32 cellular contexts compared by ENCODE assay signal in the genomic region with DNA sequence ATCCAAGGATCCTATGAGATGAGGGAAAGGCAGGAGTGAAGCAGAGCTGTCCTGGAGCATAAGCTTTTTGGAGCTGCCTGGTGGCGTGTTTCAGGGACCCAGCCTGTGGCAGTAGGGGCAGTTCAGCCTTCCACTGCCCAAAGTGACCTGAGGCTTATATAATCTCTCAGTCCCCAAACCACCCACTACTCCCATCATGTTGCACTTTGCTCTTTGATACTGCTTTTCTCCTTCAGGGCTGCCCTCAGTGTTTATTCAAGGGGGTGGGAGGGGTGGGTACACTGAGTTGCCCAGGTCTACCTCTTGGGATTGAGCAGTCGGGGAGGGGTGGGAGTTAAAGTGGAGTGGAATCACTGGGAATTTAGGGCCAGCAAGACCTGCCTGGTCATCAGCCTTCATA. TPM values are rescaled to one million over a fixed set of nuclear protein-coding genes. Genes with fewer than 3 reads are reported as not detected.
A peak's percentile ranks its signal among the peaks of the same experiment; 100 is the strongest.
DNase-seq lines count a peak whose midpoint lies in the region; ATAC-seq, FAIRE-seq and TF ChIP-seq lines count a peak whose summit lies in the region.
"Had no signal": no experiment of that assay in that cellular context is flagged by ENCODE, and none has a peak within 500 bp of the region (broad histone marks: within the 10 kb centered on the region; RNA-seq: fewer than 3 reads in every experiment).

No MANE protein-coding gene starts in this region.

- no peaks in the 10 kb centered on the region for H4K20me1 ChIP-seq in HepG2 (ENCODE audit: insufficient read depth, low read length)
- H4K20me1 ChIP-seq in OCI-LY7 (ENCODE audit: insufficient read depth, low read length): no peaks in the 10 kb centered on the region
- H4K20me1 ChIP-seq: BLaER1 had no signal

- BruUV-seq in HepG2 (replicated peaks; lab: Mats Ljungman, UMichigan) (no TSS peak), OCI-LY7 (replicated peaks; lab: Mats Ljungman, UMichigan) (no TSS peak)

- no peaks in the 10 kb centered on the region for H3K9me3 Mint-ChIP-seq in stimulated activated effector memory CD8-positive, alpha-beta T cell treated with anti-CD3 and anti-CD28 coated beads, Interleukin-12 subunit alpha, Interleukin-12 subunit beta, amount 100 ng/mL, for 72 hours
- H3K9me3 Mint-ChIP-seq: CD14-positive monocyte; CD4-positive, alpha-beta memory T cell; CD8-positive, alpha-beta memory T cell had no signal

- H3K9me2 ChIP-seq in OCI-LY7 (ENCODE audit: insufficient read depth, low read length): no peaks in the 10 kb centered on the region

- ATAC-seq in HepG2 (peak; percentile 61), right lobe of liver (peak; percentile 40 to 71 (median 60)), HG02973 (IDR thresholded peaks at IDR 0.05; ENCODE audit: unreplicated experiment) (no peak)
- no peak for ATAC-seq in stimulated activated effector memory CD8-positive, alpha-beta T cell treated with anti-CD3 and anti-CD28 coated beads, Interleukin-12 subunit alpha, Interleukin-12 subunit beta, amount 100 ng/mL, for 72 hours
- ATAC-seq: GM12878 had no signal

- peak overlapping the region; percentile 73 for H3K27ac ChIP-seq in HepG2 (ENCODE audit: extremely low read length, insufficient read depth, low read length)
- no peak overlapping the region for H3K27ac ChIP-seq in right lobe of liver
- no peak overlapping the region for H3K27ac ChIP-seq in OCI-LY7 (ENCODE audit: low read depth, low read length, poor library complexity, severe bottlenecking)
- H3K27ac ChIP-seq: BLaER1 had no signal

- in situ Hi-C loops in HepG2 (cut with HindIII; ENCODE audit: extremely low pct_ligation_motif_present, low pct_unique_long_range_greater_than_20kb): no loop called here

- CTCF ChIA-PET in HepG2 (lab: Yijun Ruan, JAX; ENCODE audit: low intra/inter-chr PET ratio, low total read pairs): no interaction called here
- CTCF ChIA-PET in OCI-LY7 (lab: Charles Lee; ENCODE audit: unreplicated experiment): no interaction called here

- POLR2A ChIA-PET in HepG2 (lab: Yijun Ruan, JAX) (interaction anchor here (1.0 to 2.3 kb wide), 6 partner anchors 14 to 37 kb away, joined by 3 to 21 read pairs (median 10); a partner anchor contains a TSS), OCI-LY7 (lab: Charles Lee) (no interaction called here)

- H3K36me3 ChIP-seq in HepG2 (replicated peaks in 1 of 2; ENCODE audit: control insufficient read depth in 1 of 2, insufficient read depth in 2 of 2, low read length in 2 of 2) (peaks cover 0 to 2% of the 10 kb centered on the region in 2 experiments; a peak in 1 of 5 replicates), right lobe of liver (no peaks in the 10 kb centered on the region), OCI-LY7 (ENCODE audit: insufficient read depth, low read length) (peaks cover 4% of the 10 kb centered on the region; the same call in 1 of the 2 replicates)
- H3K36me3 ChIP-seq: BE2C had no signal

- peak in 1 of 2 experiments; percentile 59; a peak in 2 of 4 replicates for TF ChIP-seq EP300 in HepG2 (IDR thresholded peaks at IDR 0.05; ENCODE audit: low read depth in 2 of 2, low read length in 2 of 2)
- TF ChIP-seq EP300 in HepG2 (CRISPR knock-in tag; IDR thresholded peaks at IDR 0.05; ENCODE audit: borderline replicate concordance): no peak

- H3K9me3 ChIP-seq in HepG2 (ENCODE audit: low read length) (no peaks in the 10 kb centered on the region), right lobe of liver (no peaks in the 10 kb centered on the region), OCI-LY7 (ENCODE audit: low read length) (no peaks in the 10 kb centered on the region)
- H3K9me3 ChIP-seq: BE2C, BLaER1 had no signal

- H3K4me2 ChIP-seq in HepG2 (ENCODE audit: low read depth, low read length) (peak overlapping the region; percentile 62), OCI-LY7 (ENCODE audit: low read length) (no peak overlapping the region)
- H3K4me2 ChIP-seq: BLaER1 had no signal

- TF ChIP-seq RAD21 in HepG2 (CRISPR knock-in tag; IDR thresholded peaks at IDR 0.05): no peak

- no peaks in the 10 kb centered on the region for H3K36me3 Mint-ChIP-seq in stimulated activated effector memory CD8-positive, alpha-beta T cell treated with anti-CD3 and anti-CD28 coated beads, Interleukin-12 subunit alpha, Interleukin-12 subunit beta, amount 100 ng/mL, for 72 hours
- H3K36me3 Mint-ChIP-seq: CD14-positive monocyte; CD4-positive, alpha-beta memory T cell; CD8-positive, alpha-beta memory T cell had no signal

- H3K79me2 ChIP-seq in HepG2 (ENCODE audit: insufficient read depth, low read length) (no peaks in the 10 kb centered on the region), OCI-LY7 (ENCODE audit: insufficient read depth, low read depth, low read length) (no peaks in the 10 kb centered on the region)

- no peak overlapping the region for H3K4me3 Mint-ChIP-seq in stimulated activated effector memory CD8-positive, alpha-beta T cell treated with anti-CD3 and anti-CD28 coated beads, Interleukin-12 subunit alpha, Interleukin-12 subunit beta, amount 100 ng/mL, for 72 hours
- H3K4me3 Mint-ChIP-seq: CD14-positive monocyte; CD4-positive, CD25-positive, alpha-beta regulatory T cell; CD8-positive, alpha-beta memory T cell had no signal

- H3K27me3 ChIP-seq in HepG2 (ENCODE audit: control insufficient read depth in 1 of 2, insufficient read depth in 2 of 2, low read length in 2 of 2): no peaks in the 10 kb centered on the region
- no peaks in the 10 kb centered on the region for H3K27me3 ChIP-seq in right lobe of liver
- H3K27me3 ChIP-seq: BE2C, BLaER1 had no signal

- no peak overlapping the region for H3K9ac ChIP-seq in HepG2 (ENCODE audit: insufficient read depth, low read depth, low read length)
- H3K9ac ChIP-seq: BLaER1 had no signal

- H3K27ac Mint-ChIP-seq in stimulated activated effector memory CD8-positive, alpha-beta T cell treated with anti-CD3 and anti-CD28 coated beads, Interleukin-12 subunit alpha, Interleukin-12 subunit beta, amount 100 ng/mL, for 72 hours: no peak overlapping the region
- H3K27ac Mint-ChIP-seq: CD4-positive, alpha-beta memory T cell; CD4-positive, CD25-positive, alpha-beta regulatory T cell had no signal

- FAIRE-seq in HepG2 (lab: Jason Lieb, UNC): peak; percentile 81
- FAIRE-seq: A204.1, GM12878, GM12892, GM18507 had no signal

- 24% methylated on average over 1 of the region's 2 CpGs for WGBS in HepG2 (ENCODE audit: low lambda C conversion rate)
- WGBS in right lobe of liver (ENCODE audit: insufficient coverage, low coverage, low lambda C conversion rate, missing lambda C conversion rate): 38% methylated on average over 2 of the region's 2 CpGs

- H3K4me1 Mint-ChIP-seq in stimulated activated effector memory CD8-positive, alpha-beta T cell treated with anti-CD3 and anti-CD28 coated beads, Interleukin-12 subunit alpha, Interleukin-12 subunit beta, amount 100 ng/mL, for 72 hours: no peaks in the 10 kb centered on the region
- H3K4me1 Mint-ChIP-seq: CD4-positive, alpha-beta memory T cell; CD4-positive, CD25-positive, alpha-beta regulatory T cell; CD8-positive, alpha-beta memory T cell had no signal

- DNase-seq in HuH-7.5 (ENCODE audit: low spot score): peak; percentile 63
- DNase-seq in HepG2 (ENCODE audit: low spot score): peak; percentile 62
- DNase-seq in right lobe of liver: peak in 1 of 3 donors; percentile 69
- no peak for DNase-seq in hepatic stellate cell (ENCODE audit: low spot score)
- no peak for DNase-seq in OCI-LY7 (ENCODE audit: low spot score)
- no peak for DNase-seq in stimulated activated effector memory CD8-positive, alpha-beta T cell treated with anti-CD3 and anti-CD28 coated beads, Interleukin-12 subunit alpha, Interleukin-12 subunit beta, amount 100 ng/mL, for 72 hours (ENCODE audit: low spot score in 2 of 2)
- DNase-seq: 8988T; ACHN; BE2C; C1 segment of cervical spinal cord; CD4-positive, alpha-beta memory T cell; CD4-positive, CD25-positive, alpha-beta regulatory T cell; CD8-positive, alpha-beta memory T cell; COR-L47; DMS 273 treated with DMSO at 0.1 percent for 48 hours; DMS153; DMS53; DMS79; DND-41; EL; GDM1 had no signal

- H3K4me3 ChIP-seq in HepG2 (replicated peaks in 1 of 3; ENCODE audit: insufficient read depth in 1 of 3, low read depth in 2 of 3, low read length in 3 of 3) (peak overlapping the region in 1 of 3 experiments; percentile 12; a peak in 1 of 6 replicates), right lobe of liver (no peak overlapping the region), OCI-LY7 (ENCODE audit: low read depth, low read length, poor library complexity, severe bottlenecking) (no peak overlapping the region)
- H3K4me3 ChIP-seq: BLaER1, GM12878 had no signal

- intact Hi-C loops in HepG2 (cut with micrococcal nuclease; ENCODE audit: unreplicated experiment) (no loop called here), right lobe of liver (cut with DNase I) (no loop called here), OCI-LY7 (cut with micrococcal nuclease; ENCODE audit: unreplicated experiment) (no loop called here)

- TF ChIP-seq POLR2A in HepG2 (IDR thresholded peaks at IDR 0.05; ENCODE audit: insufficient read depth in 1 of 2, low read depth in 2 of 2, low read length in 2 of 2): peak in 1 of 2 experiments; percentile 56; a peak in 2 of 4 replicates
- no peak for TF ChIP-seq POLR2A in right lobe of liver (IDR thresholded peaks at IDR 0.05)

- H3K4me1 ChIP-seq in HepG2 (ENCODE audit: insufficient read depth, low read length) (peaks cover 40% of the 10 kb centered on the region), right lobe of liver (peaks cover 0 to 5% (median 0%) of the 10 kb centered on the region in 4 donors), OCI-LY7 (ENCODE audit: insufficient read depth, low read length, poor library complexity, severe bottlenecking) (no peaks in the 10 kb centered on the region)
- H3K4me1 ChIP-seq: BE2C, BLaER1 had no signal

- H2AFZ ChIP-seq in HepG2 (ENCODE audit: low read length): no peak overlapping the region
- H2AFZ ChIP-seq in OCI-LY7 (ENCODE audit: low read length): no peak overlapping the region

- TF ChIP-seq CTCF in HepG2 (CRISPR knock-in tag; IDR thresholded peaks at IDR 0.05) (no peak), right lobe of liver (IDR thresholded peaks at IDR 0.05) (no peak), OCI-LY7 (conservative IDR thresholded peaks at IDR 0.05; ENCODE audit: low read length) (no peak)

RNA-seq across cellular contexts. Expression of a gene that starts 9.3 kb away (rescaled TPM):
- 1.3 and 2.4 TPM in 2 replicates for total RNA-seq in HepG2 (2016; rRNA removed; fragmentation: Illumina TruSeq; extraction: Trizol)
- total RNA-seq in HepG2 (2016; cell fraction: cytosol; rRNA removed; fragmentation: Illumina TruSeq; extraction: Trizol; ENCODE audit: low read depth): 0.44 and 0.51 TPM in 2 replicates
- total RNA-seq in HepG2 (2016; cell fraction: insoluble cytoplasmic fraction; rRNA removed; fragmentation: Illumina TruSeq; extraction: Trizol): 0.77 and 3.4 TPM in 2 replicates
- 0.74 and 0.96 TPM in 2 replicates for total RNA-seq in HepG2 (2016; cell fraction: membrane; rRNA removed; fragmentation: Illumina TruSeq; extraction: Trizol)
- 5.8 and 5.9 TPM in 2 replicates for total RNA-seq in HepG2 (2016; cell fraction: nucleus; rRNA removed; fragmentation: Illumina TruSeq; extraction: Trizol)
- polyA plus RNA-seq in HepG2 (2011; rRNA removed): 10.2 and 15.0 TPM in 2 replicates
- 3.4 and 4.0 TPM in 2 replicates for polyA plus RNA-seq in HepG2 (2011; cell fraction: cytosol; rRNA removed)
- 55.6 and 56.4 TPM in 2 replicates for polyA plus RNA-seq in HepG2 (2011; cell fraction: nucleus; rRNA removed)
- polyA plus RNA-seq in HepG2 (2012): 6.1 and 7.0 TPM in 2 replicates
- 0.40 TPM in 2 replicates for polyA plus RNA-seq in HepG2 (2016; cell fraction: cytosol; fragmentation: Illumina TruSeq; extraction: Trizol; ENCODE audit: low read depth)
- polyA plus RNA-seq in HepG2 (2016; cell fraction: insoluble cytoplasmic fraction; fragmentation: Illumina TruSeq; extraction: Trizol; ENCODE audit: low read depth): 1.1 and 1.3 TPM in 2 replicates
- polyA plus RNA-seq in HepG2 (2016; cell fraction: membrane; fragmentation: Illumina TruSeq; extraction: Trizol; ENCODE audit: low read depth): 0.72 and 0.85 TPM in 2 replicates
- 18.6 and 19.5 TPM in 2 replicates for polyA plus RNA-seq in HepG2 (2016; cell fraction: nucleus; fragmentation: Illumina TruSeq; extraction: Trizol; ENCODE audit: insufficient read depth, low read depth)
- polyA minus RNA-seq in HepG2 (2011; rRNA and poly(A)+ RNA removed; ENCODE audit: low replicate concordance): 17.8 and 35.4 TPM in 2 replicates
- polyA minus RNA-seq in HepG2 (2011; cell fraction: cytosol; rRNA and poly(A)+ RNA removed): 1.4 and 3.0 TPM in 2 replicates
- 8.8 and 11.3 TPM in 2 replicates for polyA minus RNA-seq in HepG2 (2011; cell fraction: nucleus; rRNA and poly(A)+ RNA removed)
- 1 to 10 TPM in 4 of 6 experiments, under 1 TPM in 2; 0.56 to 1.6 (median 1.2) TPM for total RNA-seq in right lobe of liver
- total RNA-seq in OCI-LY7 (2014; rRNA removed; shearing (Covaris generic)): 4.9 and 6.7 TPM in 2 replicates
- 19.0 and 19.2 TPM in 2 replicates for total RNA-seq in OCI-LY7 (2022)

RNA-seq across cellular contexts. Expression of a gene that starts 13.2 kb away (rescaled TPM):
- 10.1 and 20.1 TPM in 2 replicates for total RNA-seq in HepG2 (2016; rRNA removed; fragmentation: Illumina TruSeq; extraction: Trizol)
- total RNA-seq in HepG2 (2016; cell fraction: cytosol; rRNA removed; fragmentation: Illumina TruSeq; extraction: Trizol; ENCODE audit: low read depth): 8.5 and 11.8 TPM in 2 replicates
- total RNA-seq in HepG2 (2016; cell fraction: insoluble cytoplasmic fraction; rRNA removed; fragmentation: Illumina TruSeq; extraction: Trizol): 10.6 and 19.2 TPM in 2 replicates
- 9.3 and 12.0 TPM in 2 replicates for total RNA-seq in HepG2 (2016; cell fraction: membrane; rRNA removed; fragmentation: Illumina TruSeq; extraction: Trizol)
- total RNA-seq in HepG2 (2016; cell fraction: nucleus; rRNA removed; fragmentation: Illumina TruSeq; extraction: Trizol): 23.9 and 32.6 TPM in 2 replicates
- polyA plus RNA-seq in HepG2 (2011; rRNA removed): 73.5 and 74.0 TPM in 2 replicates
- polyA plus RNA-seq in HepG2 (2011; cell fraction: cytosol; rRNA removed): 23.9 and 24.4 TPM in 2 replicates
- 317 and 392 TPM in 2 replicates for polyA plus RNA-seq in HepG2 (2011; cell fraction: nucleus; rRNA removed)
- 31.3 and 32.7 TPM in 2 replicates for polyA plus RNA-seq in HepG2 (2012)
- polyA plus RNA-seq in HepG2 (2016; cell fraction: cytosol; fragmentation: Illumina TruSeq; extraction: Trizol; ENCODE audit: low read depth): 3.0 and 3.3 TPM in 2 replicates
- polyA plus RNA-seq in HepG2 (2016; cell fraction: insoluble cytoplasmic fraction; fragmentation: Illumina TruSeq; extraction: Trizol; ENCODE audit: low read depth): 15.8 and 17.9 TPM in 2 replicates
- polyA plus RNA-seq in HepG2 (2016; cell fraction: membrane; fragmentation: Illumina TruSeq; extraction: Trizol; ENCODE audit: low read depth): 7.6 TPM in 2 replicates
- 110 and 120 TPM in 2 replicates for polyA plus RNA-seq in HepG2 (2016; cell fraction: nucleus; fragmentation: Illumina TruSeq; extraction: Trizol; ENCODE audit: insufficient read depth, low read depth)
- polyA minus RNA-seq in HepG2 (2011; rRNA and poly(A)+ RNA removed; ENCODE audit: low replicate concordance): 47.2 and 97.7 TPM in 2 replicates
- 12.4 and 13.9 TPM in 2 replicates for polyA minus RNA-seq in HepG2 (2011; cell fraction: cytosol; rRNA and poly(A)+ RNA removed)
- 94.1 and 94.6 TPM in 2 replicates for polyA minus RNA-seq in HepG2 (2011; cell fraction: nucleus; rRNA and poly(A)+ RNA removed)
- 10 to 100 TPM; 10.4 to 29.2 (median 20.2) TPM for total RNA-seq in right lobe of liver
- 59.8 and 96.7 TPM in 2 replicates for total RNA-seq in OCI-LY7 (2014; rRNA removed; shearing (Covaris generic))
- 107 and 121 TPM in 2 replicates for total RNA-seq in OCI-LY7 (2022)

RNA-seq across cellular contexts. Expression of a gene that starts 14.7 kb away (rescaled TPM):
- total RNA-seq in HepG2 (2016; rRNA removed; fragmentation: Illumina TruSeq; extraction: Trizol) (10.3 and 13.6 TPM in 2 replicates), right lobe of liver (10 to 100 TPM; 27.0 to 95.3 (median 36.1) TPM), OCI-LY7 (2022) (0.18 and 0.51 TPM in 2 replicates)
- 0.51 and 0.79 TPM in 2 replicates for total RNA-seq in HepG2 (2016; cell fraction: cytosol; rRNA removed; fragmentation: Illumina TruSeq; extraction: Trizol; ENCODE audit: low read depth)
- 10.0 and 10.3 TPM in 2 replicates for total RNA-seq in HepG2 (2016; cell fraction: insoluble cytoplasmic fraction; rRNA removed; fragmentation: Illumina TruSeq; extraction: Trizol)
- 2.4 and 2.7 TPM in 2 replicates for total RNA-seq in HepG2 (2016; cell fraction: membrane; rRNA removed; fragmentation: Illumina TruSeq; extraction: Trizol)
- 5.1 and 8.0 TPM in 2 replicates for total RNA-seq in HepG2 (2016; cell fraction: nucleus; rRNA removed; fragmentation: Illumina TruSeq; extraction: Trizol)
- 29.3 and 43.2 TPM in 2 replicates for polyA plus RNA-seq in HepG2 (2011; rRNA removed)
- polyA plus RNA-seq in HepG2 (2011; cell fraction: cytosol; rRNA removed): 26.7 and 30.1 TPM in 2 replicates
- 35.4 and 48.8 TPM in 2 replicates for polyA plus RNA-seq in HepG2 (2011; cell fraction: nucleus; rRNA removed)
- 29.8 and 32.5 TPM in 2 replicates for polyA plus RNA-seq in HepG2 (2012)
- polyA plus RNA-seq in HepG2 (2016; cell fraction: cytosol; fragmentation: Illumina TruSeq; extraction: Trizol; ENCODE audit: low read depth): 0.97 and 1.0 TPM in 2 replicates
- polyA plus RNA-seq in HepG2 (2016; cell fraction: insoluble cytoplasmic fraction; fragmentation: Illumina TruSeq; extraction: Trizol; ENCODE audit: low read depth): 13.3 and 16.3 TPM in 2 replicates
- 2.9 and 3.0 TPM in 2 replicates for polyA plus RNA-seq in HepG2 (2016; cell fraction: membrane; fragmentation: Illumina TruSeq; extraction: Trizol; ENCODE audit: low read depth)
- polyA plus RNA-seq in HepG2 (2016; cell fraction: nucleus; fragmentation: Illumina TruSeq; extraction: Trizol; ENCODE audit: insufficient read depth, low read depth): 10.7 and 11.1 TPM in 2 replicates
- polyA minus RNA-seq in HepG2 (2011; rRNA and poly(A)+ RNA removed; ENCODE audit: low replicate concordance): 0.16 and 52.2 TPM in 2 replicates
- 14.6 and 19.0 TPM in 2 replicates for polyA minus RNA-seq in HepG2 (2011; cell fraction: cytosol; rRNA and poly(A)+ RNA removed)
- polyA minus RNA-seq in HepG2 (2011; cell fraction: nucleus; rRNA and poly(A)+ RNA removed): 9.5 and 15.8 TPM in 2 replicates
- total RNA-seq in OCI-LY7 (2014; rRNA removed; shearing (Covaris generic)): 0.19 TPM in 1 of 2 replicates, not detected in the other
- total RNA-seq: A673; CD4-positive, alpha-beta memory T cell; CD4-positive, CD25-positive, alpha-beta regulatory T cell; CD8-positive, alpha-beta memory T cell; Daoy; G401 had no signal
- polyA plus RNA-seq: AG04450; CD14-positive monocyte; CD4-positive, alpha-beta memory T cell; CD4-positive, CD25-positive, alpha-beta regulatory T cell; CD8-positive, alpha-beta memory T cell had no signal

RNA-seq across cellular contexts. Expression of a gene that starts 22.1 kb away (rescaled TPM):
- total RNA-seq in HepG2 (2016; rRNA removed; fragmentation: Illumina TruSeq; extraction: Trizol): 519 and 610 TPM in 2 replicates
- 109 and 111 TPM in 2 replicates for total RNA-seq in HepG2 (2016; cell fraction: cytosol; rRNA removed; fragmentation: Illumina TruSeq; extraction: Trizol; ENCODE audit: low read depth)
- 529 and 601 TPM in 2 replicates for total RNA-seq in HepG2 (2016; cell fraction: insoluble cytoplasmic fraction; rRNA removed; fragmentation: Illumina TruSeq; extraction: Trizol)
- total RNA-seq in HepG2 (2016; cell fraction: membrane; rRNA removed; fragmentation: Illumina TruSeq; extraction: Trizol): 138 and 151 TPM in 2 replicates
- 274 and 312 TPM in 2 replicates for total RNA-seq in HepG2 (2016; cell fraction: nucleus; rRNA removed; fragmentation: Illumina TruSeq; extraction: Trizol)
- polyA plus RNA-seq in HepG2 (2011; rRNA removed): 264 and 345 TPM in 2 replicates
- polyA plus RNA-seq in HepG2 (2011; cell fraction: cytosol; rRNA removed): 233 and 344 TPM in 2 replicates
- polyA plus RNA-seq in HepG2 (2011; cell fraction: nucleus; rRNA removed): 252 and 375 TPM in 2 replicates
- polyA plus RNA-seq in HepG2 (2012): 341 and 401 TPM in 2 replicates
- 82.5 and 94.9 TPM in 2 replicates for polyA plus RNA-seq in HepG2 (2016; cell fraction: cytosol; fragmentation: Illumina TruSeq; extraction: Trizol; ENCODE audit: low read depth)
- polyA plus RNA-seq in HepG2 (2016; cell fraction: insoluble cytoplasmic fraction; fragmentation: Illumina TruSeq; extraction: Trizol; ENCODE audit: low read depth): 516 and 544 TPM in 2 replicates
- 100 and 109 TPM in 2 replicates for polyA plus RNA-seq in HepG2 (2016; cell fraction: membrane; fragmentation: Illumina TruSeq; extraction: Trizol; ENCODE audit: low read depth)
- 566 and 576 TPM in 2 replicates for polyA plus RNA-seq in HepG2 (2016; cell fraction: nucleus; fragmentation: Illumina TruSeq; extraction: Trizol; ENCODE audit: insufficient read depth, low read depth)
- 110 and 303 TPM in 2 replicates for polyA minus RNA-seq in HepG2 (2011; rRNA and poly(A)+ RNA removed; ENCODE audit: low replicate concordance)
- 94.6 and 134 TPM in 2 replicates for polyA minus RNA-seq in HepG2 (2011; cell fraction: cytosol; rRNA and poly(A)+ RNA removed)
- 70.3 and 113 TPM in 2 replicates for polyA minus RNA-seq in HepG2 (2011; cell fraction: nucleus; rRNA and poly(A)+ RNA removed)
- total RNA-seq in right lobe of liver: 100 to 1,000 TPM in 4 of 6 experiments, 10 to 100 TPM in 2; 51.1 to 236 (median 171) TPM
- 254 and 263 TPM in 2 replicates for total RNA-seq in OCI-LY7 (2014; rRNA removed; shearing (Covaris generic))
- 492 and 531 TPM in 2 replicates for total RNA-seq in OCI-LY7 (2022)

RNA-seq across cellular contexts. Expression of a gene that starts 24.4 kb away (rescaled TPM):
- total RNA-seq in HepG2 (2016; rRNA removed; fragmentation: Illumina TruSeq; extraction: Trizol): 27.0 and 46.8 TPM in 2 replicates
- 16.4 and 20.0 TPM in 2 replicates for total RNA-seq in HepG2 (2016; cell fraction: cytosol; rRNA removed; fragmentation: Illumina TruSeq; extraction: Trizol; ENCODE audit: low read depth)
- 29.6 and 44.4 TPM in 2 replicates for total RNA-seq in HepG2 (2016; cell fraction: insoluble cytoplasmic fraction; rRNA removed; fragmentation: Illumina TruSeq; extraction: Trizol)
- total RNA-seq in HepG2 (2016; cell fraction: membrane; rRNA removed; fragmentation: Illumina TruSeq; extraction: Trizol): 22.9 and 28.4 TPM in 2 replicates
- 37.1 and 38.5 TPM in 2 replicates for total RNA-seq in HepG2 (2016; cell fraction: nucleus; rRNA removed; fragmentation: Illumina TruSeq; extraction: Trizol)
- 83.3 and 92.5 TPM in 2 replicates for polyA plus RNA-seq in HepG2 (2011; rRNA removed)
- 94.5 and 95.0 TPM in 2 replicates for polyA plus RNA-seq in HepG2 (2011; cell fraction: cytosol; rRNA removed)
- 74.3 and 75.6 TPM in 2 replicates for polyA plus RNA-seq in HepG2 (2011; cell fraction: nucleus; rRNA removed)
- polyA plus RNA-seq in HepG2 (2012): 30.4 and 37.1 TPM in 2 replicates
- 28.3 and 28.6 TPM in 2 replicates for polyA plus RNA-seq in HepG2 (2016; cell fraction: cytosol; fragmentation: Illumina TruSeq; extraction: Trizol; ENCODE audit: low read depth)
- 45.8 and 52.3 TPM in 2 replicates for polyA plus RNA-seq in HepG2 (2016; cell fraction: insoluble cytoplasmic fraction; fragmentation: Illumina TruSeq; extraction: Trizol; ENCODE audit: low read depth)
- 37.1 and 38.2 TPM in 2 replicates for polyA plus RNA-seq in HepG2 (2016; cell fraction: membrane; fragmentation: Illumina TruSeq; extraction: Trizol; ENCODE audit: low read depth)
- polyA plus RNA-seq in HepG2 (2016; cell fraction: nucleus; fragmentation: Illumina TruSeq; extraction: Trizol; ENCODE audit: insufficient read depth, low read depth): 82.5 and 83.5 TPM in 2 replicates
- polyA minus RNA-seq in HepG2 (2011; rRNA and poly(A)+ RNA removed; ENCODE audit: low replicate concordance): 118 and 271 TPM in 2 replicates
- 33.3 and 39.4 TPM in 2 replicates for polyA minus RNA-seq in HepG2 (2011; cell fraction: cytosol; rRNA and poly(A)+ RNA removed)
- polyA minus RNA-seq in HepG2 (2011; cell fraction: nucleus; rRNA and poly(A)+ RNA removed): 16.9 and 21.4 TPM in 2 replicates
- 10 to 100 TPM; 27.9 to 63.4 (median 29.2) TPM for total RNA-seq in right lobe of liver
- 45.4 and 58.3 TPM in 2 replicates for total RNA-seq in OCI-LY7 (2014; rRNA removed; shearing (Covaris generic))
- 66.0 and 74.7 TPM in 2 replicates for total RNA-seq in OCI-LY7 (2022)

Comparison
In these comparisons a context has a peak if more than half of its experiments do, and no peak if none do; other contexts are left out.
1. DNase-seq: peak in HuH-7.5 (single experiment) and HepG2 (single experiment); none in hepatic stellate cell (single experiment), OCI-LY7 (single experiment) and stimulated activated effector memory CD8-positive, alpha-beta T cell treated with anti-CD3 and anti-CD28 coated beads, Interleukin-12 subunit alpha, Interleukin-12 subunit beta, amount 100 ng/mL, for 72 hours (0 of 2).
2. ATAC-seq: peak in HepG2 (single experiment) and right lobe of liver (4 of 4); none in HG02973 (single experiment) and stimulated activated effector memory CD8-positive, alpha-beta T cell treated with anti-CD3 and anti-CD28 coated beads, Interleukin-12 subunit alpha, Interleukin-12 subunit beta, amount 100 ng/mL, for 72 hours (single experiment).